In the genomic region with DNA sequence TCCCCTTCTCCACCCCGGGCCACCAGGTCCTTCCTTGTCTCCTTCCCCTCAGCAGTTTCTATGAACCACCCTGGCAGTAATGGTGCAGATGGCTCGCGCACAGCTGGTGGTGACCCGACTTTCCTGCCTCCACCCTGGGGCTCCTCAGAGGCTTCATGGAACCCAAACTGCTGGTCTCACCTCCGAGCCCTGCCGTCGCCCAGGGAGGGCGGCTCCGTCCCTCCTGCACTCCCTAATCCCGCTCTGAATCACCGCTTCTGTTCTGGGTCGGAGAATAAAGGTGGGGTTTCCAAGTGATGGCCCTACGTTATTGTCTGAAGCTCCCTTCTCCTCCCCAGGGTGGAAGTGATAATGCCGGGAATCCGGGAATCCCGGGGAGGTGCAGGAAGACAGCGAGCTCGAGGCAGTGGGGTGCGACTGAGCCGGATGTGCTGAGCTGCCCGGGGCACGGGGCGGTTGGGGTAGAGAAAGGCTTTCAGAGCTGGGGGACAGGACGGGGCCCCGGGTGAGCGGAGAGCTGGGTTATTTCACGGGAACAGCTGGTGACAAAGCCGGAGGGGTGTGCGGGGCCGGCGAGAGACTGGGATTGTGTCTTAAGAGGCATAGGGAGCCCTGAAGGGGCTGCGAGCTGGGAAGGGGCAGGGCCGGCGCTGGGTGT, we compare ENCODE assay signal across 9 cellular contexts. TPM values are rescaled to one million over a fixed set of nuclear protein-coding genes. Genes with fewer than 3 reads are reported as not detected.
DNase-seq lines count a peak whose midpoint lies in the region; ATAC-seq and TF ChIP-seq lines count a peak whose summit lies in the region.
"Had no signal": no experiment of that assay in that cellular context is flagged by ENCODE, and none has a peak within 500 bp of the region (broad histone marks: within the 10 kb centered on the region; RNA-seq: fewer than 3 reads in every experiment).

No MANE protein-coding gene starts in this region.

- H3K36me3 ChIP-seq in smooth muscle cell (ENCODE audit: low read depth), result no peaks in the 10 kb centered on the region

- H3K9ac ChIP-seq in smooth muscle cell (ENCODE audit: low read depth), result no peak overlapping the region

- DNase-seq in DMS153 treated with DMSO at 0.1 percent for 48 hours (lab: John Stamatoyannopoulos, UW; ENCODE audit: unreplicated experiment) (peak; percentile 28), DMS153 (lab: John Stamatoyannopoulos, UW) (no peak), iPS-NIHi7 (ENCODE audit: extremely low spot score) (peak; percentile 59), smooth muscle cell (lab: John Stamatoyannopoulos, UW; ENCODE audit: unreplicated experiment) (no peak), T1000 (lab: John Stamatoyannopoulos, UW) (no peak)
- no peak for DNase-seq in activated effector memory CD4-positive, alpha-beta T cell treated with anti-CD3 and anti-CD28 coated beads, Interleukin-2, amount 50 U/mL, for 16 hours

- H3K27me3 Mint-ChIP-seq in activated T-helper 17 cell treated with anti-CD3 and anti-CD28 coated beads, Interleukin-2, amount 50 U/mL, for 72 hours, result peaks cover 6% of the 10 kb centered on the region

- H3K9me3 Mint-ChIP-seq in activated T-helper 17 cell treated with anti-CD3 and anti-CD28 coated beads, Interleukin-2, amount 50 U/mL, for 72 hours, result no peaks in the 10 kb centered on the region

- WGBS in smooth muscle cell (ENCODE audit: low lambda C conversion rate), result 1% methylated on average over 33 of the region's 34 CpGs

- no peaks in the 10 kb centered on the region for H3K9me3 ChIP-seq in smooth muscle cell (replicated peaks; ENCODE audit: low read depth)

- no peaks in the 10 kb centered on the region for H3K4me1 Mint-ChIP-seq in activated T-helper 17 cell treated with anti-CD3 and anti-CD28 coated beads, Interleukin-2, amount 50 U/mL, for 72 hours

- peak overlapping the region; percentile 20 for H3K27ac Mint-ChIP-seq in activated T-helper 17 cell treated with anti-CD3 and anti-CD28 coated beads, Interleukin-2, amount 50 U/mL, for 72 hours

- ATAC-seq in activated T-helper 17 cell treated with anti-CD3 and anti-CD28 coated beads, Interleukin-2, amount 50 U/mL, for 72 hours (replicated peaks), result no peak
- no peak for ATAC-seq in HG03159 (IDR thresholded peaks at IDR 0.05; ENCODE audit: unreplicated experiment)

- no peak for TF ChIP-seq CTCF in smooth muscle cell (IDR thresholded peaks at IDR 0.05; ENCODE audit: borderline replicate concordance, insufficient read depth, poor library complexity, severe bottlenecking)

- H3K27ac ChIP-seq in smooth muscle cell (ENCODE audit: low read depth), result no peak overlapping the region
- H3K27ac ChIP-seq: 22Rv1 had no signal

- H3K4me2 ChIP-seq in smooth muscle cell, result peak overlapping the region; percentile 84

- H3K4me1 ChIP-seq in smooth muscle cell (ENCODE audit: low read depth), result peaks cover 10% of the 10 kb centered on the region

- peaks cover 22% of the 10 kb centered on the region for H3K27me3 ChIP-seq in smooth muscle cell (ENCODE audit: low read depth)

- H4K20me1 ChIP-seq in smooth muscle cell (ENCODE audit: low read depth), result peaks cover 7% of the 10 kb centered on the region

- H3F3A ChIP-seq in smooth muscle cell (ENCODE audit: low read depth), result no peaks in the 10 kb centered on the region

- peak overlapping the region; percentile 53 for H3K4me3 ChIP-seq in smooth muscle cell

- no peaks in the 10 kb centered on the region for H3K36me3 Mint-ChIP-seq in activated T-helper 17 cell treated with anti-CD3 and anti-CD28 coated beads, Interleukin-2, amount 50 U/mL, for 72 hours (ENCODE audit: low read depth)

- H3K4me3 Mint-ChIP-seq in activated T-helper 17 cell treated with anti-CD3 and anti-CD28 coated beads, Interleukin-2, amount 50 U/mL, for 72 hours, result peak overlapping the region; percentile 44

- H2AFZ ChIP-seq in smooth muscle cell (ENCODE audit: low read depth), result peak overlapping the region; percentile 43

- no peaks in the 10 kb centered on the region for H3K79me2 ChIP-seq in smooth muscle cell (ENCODE audit: low read depth)

RNA-seq across cellular contexts. Expression of a gene that starts 0.7 kb away (rescaled TPM):
- not detected for total RNA-seq in activated T-helper 17 cell treated with anti-CD3 and anti-CD28 coated beads, Interleukin-2, amount 50 U/mL, for 72 hours
- 0.27 and 1.1 TPM in 2 replicates for total RNA-seq in smooth muscle cell
- polyA plus RNA-seq in smooth muscle cell, result 0.18 and 0.54 TPM in 2 replicates

RNA-seq across cellular contexts. Expression of a gene that starts 23.0 kb away (rescaled TPM):
- 1 to 10 TPM; 1.1 to 1.7 TPM for total RNA-seq in activated T-helper 17 cell treated with anti-CD3 and anti-CD28 coated beads, Interleukin-2, amount 50 U/mL, for 72 hours
- total RNA-seq in smooth muscle cell, result 0.22 and 0.58 TPM in 2 replicates
- 3.2 and 3.9 TPM in 2 replicates for polyA plus RNA-seq in smooth muscle cell

RNA-seq across cellular contexts. Expression of a gene that starts 23.7 kb away (rescaled TPM):
- total RNA-seq in activated T-helper 17 cell treated with anti-CD3 and anti-CD28 coated beads, Interleukin-2, amount 50 U/mL, for 72 hours, result 1 to 10 TPM in 1 of 2 donors, under 1 TPM in 1; 0.65 to 2.9 TPM
- total RNA-seq in smooth muscle cell, result not detected in 2 replicates
- polyA plus RNA-seq in smooth muscle cell, result 0.22 TPM in 1 of 2 replicates, not detected in the other

RNA-seq across cellular contexts. Expression of a gene that starts 43.9 kb away (rescaled TPM):
- under 1 TPM; 0.19 to 0.67 TPM for total RNA-seq in activated T-helper 17 cell treated with anti-CD3 and anti-CD28 coated beads, Interleukin-2, amount 50 U/mL, for 72 hours
- 0.27 and 0.81 TPM in 2 replicates for total RNA-seq in smooth muscle cell
- 2.7 and 3.5 TPM in 2 replicates for polyA plus RNA-seq in smooth muscle cell

RNA-seq across cellular contexts. Expression of a gene that starts 50.2 kb away (rescaled TPM):
- not detected for total RNA-seq in activated T-helper 17 cell treated with anti-CD3 and anti-CD28 coated beads, Interleukin-2, amount 50 U/mL, for 72 hours
- 0.45 TPM in 1 of 2 replicates, not detected in the other for total RNA-seq in smooth muscle cell
- not detected in 2 replicates for polyA plus RNA-seq in smooth muscle cell

Comparison
In these comparisons a context has a peak if more than half of its experiments do, and no peak if none do; other contexts are left out.
1. DNase-seq: peak in DMS153 treated with DMSO at 0.1 percent for 48 hours (single experiment) and iPS-NIHi7 (single experiment); none in DMS153 (single experiment), smooth muscle cell (single experiment), activated effector memory CD4-positive, alpha-beta T cell treated with anti-CD3 and anti-CD28 coated beads, Interleukin-2, amount 50 U/mL, for 16 hours (single experiment) and T1000 (single experiment).